Comparison of ENCODE assay signal across 12 cellular contexts in genomic region chr4:185591679-185592141, GRCh38. TPM values are rescaled to one million over a fixed set of nuclear protein-coding genes. Genes with fewer than 3 reads are reported as not detected.
DNase-seq lines count a peak whose midpoint lies in the region; ATAC-seq and TF ChIP-seq lines count a peak whose summit lies in the region.
"Had no signal": no experiment of that assay in that cellular context is flagged by ENCODE, and none has a peak within 500 bp of the region (broad histone marks: within the 10 kb centered on the region; RNA-seq: fewer than 3 reads in every experiment).

No MANE protein-coding gene starts in this region.

- WGBS in right cardiac atrium = 26% methylated on average over 4 of the region's 4 CpGs
- WGBS in testis, 2 donors = 17 to 30% methylated on average over 4 of the region's 4 CpGs

- H3K27ac ChIP-seq in PC-3 (ENCODE audit: low read length) (no peak overlapping the region), right cardiac atrium (ENCODE audit: low read length) (no peak overlapping the region), testis (peak overlapping the region; percentile 29 to 59)
- H3K27ac ChIP-seq: SK-N-MC had no signal

- POLR2A ChIA-PET in PC-3 (lab: Charles Lee; ENCODE audit: unreplicated experiment) = no interaction called here

- no peak for ATAC-seq in PC-3
- ATAC-seq in right cardiac atrium = peak; percentile 31 to 36
- ATAC-seq in activated T-helper 17 cell treated with anti-CD3 and anti-CD28 coated beads, Interleukin-2, amount 50 U/mL, for 72 hours (replicated peaks) = no peak
- no peak for ATAC-seq in GM19324 (IDR thresholded peaks at IDR 0.05; ENCODE audit: low FRiP score, unreplicated experiment)

- H3K4me3 ChIP-seq in PC-3 (ENCODE audit: low read length) = peak overlapping the region; percentile 18; the same call in 1 of the 2 replicates
- no peak overlapping the region for H3K4me3 ChIP-seq in cardiac fibroblast (replicated peaks in 1 of 2; ENCODE audit: low read depth in 2 of 2, low read length in 2 of 2)
- H3K4me3 ChIP-seq in right cardiac atrium (ENCODE audit: low read length) = peak overlapping the region; percentile 1
- H3K4me3 ChIP-seq in testis = no peak overlapping the region
- H3K4me3 ChIP-seq: SK-N-MC had no signal

- H3K27me3 Mint-ChIP-seq in activated T-helper 17 cell treated with anti-CD3 and anti-CD28 coated beads, Interleukin-2, amount 50 U/mL, for 72 hours = peaks cover 26% of the 10 kb centered on the region

- no peaks in the 10 kb centered on the region for H3K9me2 ChIP-seq in PC-3 (replicated peaks; ENCODE audit: low read length)

- peak overlapping the region; percentile 57 for H3K4me2 ChIP-seq in PC-3 (ENCODE audit: low read length)

- BruUV-seq in PC-3 (replicated peaks; lab: Mats Ljungman, UMichigan) = no TSS peak

- H3K79me2 ChIP-seq in PC-3 (ENCODE audit: low read length) = no peaks in the 10 kb centered on the region

- no peak overlapping the region for H3K4me3 Mint-ChIP-seq in activated T-helper 17 cell treated with anti-CD3 and anti-CD28 coated beads, Interleukin-2, amount 50 U/mL, for 72 hours
- H3K4me3 Mint-ChIP-seq: activated B cell treated with CpG ODN at 0.5 μM for 24 hours; CD4-positive, alpha-beta T cell had no signal

- TF ChIP-seq POLR2A in testis (IDR thresholded peaks at IDR 0.05) = no peak

- no peaks in the 10 kb centered on the region for H3K36me3 Mint-ChIP-seq in activated T-helper 17 cell treated with anti-CD3 and anti-CD28 coated beads, Interleukin-2, amount 50 U/mL, for 72 hours (ENCODE audit: low read depth)

- TF ChIP-seq CTCF in PC-3 (conservative IDR thresholded peaks at IDR 0.05; ENCODE audit: low read depth, low read length) = no peak
- no peak for TF ChIP-seq CTCF in cardiac fibroblast (IDR thresholded peaks at IDR 0.05; ENCODE audit: low read depth, low read length)
- TF ChIP-seq CTCF in testis (IDR thresholded peaks at IDR 0.05) = peak in 1 of 3 experiments; percentile 37

- no peaks in the 10 kb centered on the region for H3K9me3 ChIP-seq in PC-3 (ENCODE audit: low read length)
- H3K9me3 ChIP-seq in right cardiac atrium (ENCODE audit: control insufficient read depth, low read length) = no peaks in the 10 kb centered on the region
- H3K9me3 ChIP-seq in testis = no peaks in the 10 kb centered on the region

- H3K9ac ChIP-seq in PC-3 (ENCODE audit: low read length) = no peak overlapping the region

- no peaks in the 10 kb centered on the region for H4K20me1 ChIP-seq in PC-3 (ENCODE audit: low read length)

- H3K27me3 ChIP-seq in PC-3 (ENCODE audit: low read length) (no peaks in the 10 kb centered on the region), right cardiac atrium (ENCODE audit: control insufficient read depth, insufficient read depth) (no peaks in the 10 kb centered on the region), testis (no peaks in the 10 kb centered on the region)

- H3K4me1 ChIP-seq in PC-3 (ENCODE audit: insufficient read depth, low read length) = no peaks in the 10 kb centered on the region
- H3K4me1 ChIP-seq in right cardiac atrium (ENCODE audit: control insufficient read depth, insufficient read depth, low read length) = no peaks in the 10 kb centered on the region
- peaks cover 22% of the 10 kb centered on the region for H3K4me1 ChIP-seq in testis

- intact Hi-C loops in PC-3 (cut with micrococcal nuclease) = loop anchor here (10.0 kb wide), 3 partner anchors 77 to 557 kb away; no protein-coding TSS in a partner anchor
- intact Hi-C loops in right cardiac atrium (cut with DNase I) = loop anchor here in 2 of 4 donors (5.0 to 10.0 kb wide), 3 partner anchors 57 to 119 kb away; partner anchors contain the start of genes CCDC110 (in 1 of the 2) and PDLIM3 (in 1 of the 2)
- intact Hi-C loops in testis (cut with DNase I; ENCODE audit: low total_unique reads) = loop anchor here (10.0 kb wide), 1 partner anchor 117 kb away; the partner anchor contains the start of gene CCDC110

- H3K36me3 ChIP-seq in PC-3 (ENCODE audit: low read depth, low read length) (no peaks in the 10 kb centered on the region), testis (ENCODE audit: low read depth, missing control alignments) (no peaks in the 10 kb centered on the region)

- H3K4me1 Mint-ChIP-seq in activated T-helper 17 cell treated with anti-CD3 and anti-CD28 coated beads, Interleukin-2, amount 50 U/mL, for 72 hours = peaks cover 11% of the 10 kb centered on the region

- no peak overlapping the region for H3K27ac Mint-ChIP-seq in activated T-helper 17 cell treated with anti-CD3 and anti-CD28 coated beads, Interleukin-2, amount 50 U/mL, for 72 hours
- H3K27ac Mint-ChIP-seq: activated B cell treated with CpG ODN at 0.5 μM for 24 hours; CD4-positive, alpha-beta T cell had no signal

- H3K9me3 Mint-ChIP-seq in activated T-helper 17 cell treated with anti-CD3 and anti-CD28 coated beads, Interleukin-2, amount 50 U/mL, for 72 hours = no peaks in the 10 kb centered on the region
- H3K9me3 Mint-ChIP-seq: CD4-positive, alpha-beta T cell had no signal

- peak; percentile 22 for DNase-seq in PC-3
- DNase-seq in cardiac fibroblast (ENCODE audit: low read depth in 2 of 2) = peak; percentile 62 to 69
- no peak for DNase-seq in right cardiac atrium
- peak; percentile 54 for DNase-seq in testis
- no peak for DNase-seq in NCI-H1092 (lab: John Stamatoyannopoulos, UW)
- DNase-seq: activated B cell treated with CpG ODN at 0.5 μM for 24 hours; CD4-positive, alpha-beta T cell; NCI-H187 treated with DMSO at 0.1 percent for 48 hours; nucleus accumbens had no signal

- CTCF ChIA-PET in PC-3 (lab: Charles Lee) = no interaction called here

- no peaks in the 10 kb centered on the region for H3F3A ChIP-seq in PC-3 (ENCODE audit: low read length, unreplicated experiment)

- H2AFZ ChIP-seq in PC-3 (ENCODE audit: low read length) = peak overlapping the region; percentile 63

RNA-seq across cellular contexts. Expression of gene PDLIM3, which starts 56.4 kb away (rescaled TPM):
- total RNA-seq in PC-3 (2014; rRNA removed) (0.47 TPM in 1 of 2 replicates, not detected in the other), right cardiac atrium (100 to 1,000 TPM; 267 to 965 (median 293) TPM), testis (10 to 100 TPM; 29.8 to 41.6 TPM)
- polyA plus RNA-seq in right cardiac atrium (447 TPM), testis (ENCODE audit: insufficient read depth, low read depth, low replicate concordance) (66.4 TPM)
- not detected for total RNA-seq in activated T-helper 17 cell treated with anti-CD3 and anti-CD28 coated beads, Interleukin-2, amount 50 U/mL, for 72 hours
- total RNA-seq: CD4-positive, alpha-beta T cell had no signal

Comparison
In these comparisons a context has a peak if more than half of its experiments do, and no peak if none do; other contexts are left out.
1. ATAC-seq: peak in right cardiac atrium (2 of 2); none in PC-3 (single experiment), activated T-helper 17 cell treated with anti-CD3 and anti-CD28 coated beads, Interleukin-2, amount 50 U/mL, for 72 hours (single experiment) and GM19324 (single experiment).
2. DNase-seq: peak in PC-3 (single experiment), cardiac fibroblast (2 of 2) and testis (single experiment); none in right cardiac atrium (0 of 3) and NCI-H1092 (single experiment).
3. H3K27ac ChIP-seq: peak in testis (2 of 2); none in PC-3 (single experiment) and right cardiac atrium (single experiment).
4. H3K4me3 ChIP-seq: peak in PC-3 (single experiment) and right cardiac atrium (single experiment); none in cardiac fibroblast (0 of 2) and testis (0 of 2).
5. RNA of gene PDLIM3, which starts 56.4 kb away (total RNA-seq): 267 to 965 TPM in right cardiac atrium and 29.8 to 41.6 TPM in testis; 0.47 TPM in PC-3 and not detected in activated T-helper 17 cell treated with anti-CD3 and anti-CD28 coated beads, Interleukin-2, amount 50 U/mL, for 72 hours; every median in the first group is over 10 times any median in the second.